Comparison of ENCODE assay signal across 21 cellular contexts in the genomic region with DNA sequence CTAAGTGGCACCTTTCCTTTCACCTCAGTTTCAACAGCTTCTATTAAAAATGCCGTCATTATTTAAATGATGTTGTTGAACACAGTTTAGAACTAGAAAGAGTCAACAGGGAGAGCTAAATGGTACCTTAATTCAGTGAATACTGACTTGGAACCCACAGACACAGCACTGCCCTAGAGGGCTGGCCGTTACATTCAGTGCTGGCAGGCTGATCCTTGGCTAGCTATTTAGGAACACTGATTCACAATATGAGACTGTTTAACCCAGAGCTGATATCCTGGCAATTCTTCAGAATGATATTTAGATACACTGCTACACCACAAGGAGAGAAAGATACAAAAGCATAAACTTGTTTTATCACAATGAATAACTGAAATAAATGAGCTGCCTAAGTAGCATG. TPM values are rescaled to one million over a fixed set of nuclear protein-coding genes. Genes with fewer than 3 reads are reported as not detected.
"Had no signal": no experiment of that assay in that cellular context is flagged by ENCODE, and none has a peak within 500 bp of the region (broad histone marks: within the 10 kb centered on the region; RNA-seq: fewer than 3 reads in every experiment).

No MANE protein-coding gene starts in this region.

- H3K27ac Mint-ChIP-seq: activated naive CD8-positive, alpha-beta T cell treated with anti-CD3 and anti-CD28 coated beads, Interleukin-2, amount 10 ng/mL, durations not matched to agents 7 days and 5 days; natural killer cell had no signal

- H3K4me1 ChIP-seq: thyroid gland had no signal

- H3K4me1 Mint-ChIP-seq: immature natural killer cell, natural killer cell had no signal

- H3K27me3 Mint-ChIP-seq: activated naive CD8-positive, alpha-beta T cell treated with anti-CD3 and anti-CD28 coated beads, Interleukin-2, amount 10 ng/mL, durations not matched to agents 7 days and 5 days had no signal

- H3K27ac ChIP-seq: cardiac muscle cell, ovary, thyroid gland, WERI-Rb-1 had no signal

- H3K4me3 Mint-ChIP-seq: activated naive CD8-positive, alpha-beta T cell treated with anti-CD3 and anti-CD28 coated beads, Interleukin-2, amount 10 ng/mL, durations not matched to agents 7 days and 5 days; immature natural killer cell; natural killer cell had no signal

- H3K4me3 ChIP-seq: cardiac muscle cell, ovary, thyroid gland had no signal

- H3K9me3 Mint-ChIP-seq: activated naive CD8-positive, alpha-beta T cell treated with anti-CD3 and anti-CD28 coated beads, Interleukin-2, amount 10 ng/mL, durations not matched to agents 7 days and 5 days; immature natural killer cell; natural killer cell had no signal

- H3K9me3 ChIP-seq: ovary, thyroid gland had no signal

- FAIRE-seq: frontal cortex had no signal

- ATAC-seq: natural killer cell, sciatic nerve had no signal

- DNase-seq: activated CD4-positive, alpha-beta T cell treated with anti-CD3 and anti-CD28 coated beads, Interleukin-2, amount 50 U/mL, for 4 hours; activated naive CD8-positive, alpha-beta T cell treated with anti-CD3 and anti-CD28 coated beads, Interleukin-2, amount 10 ng/mL, durations not matched to agents 7 days and 5 days; activated T-cell treated with anti-CD3 and anti-CD28 coated beads, Interleukin-2, amount 50 U/mL, for 48 hours; amygdala; immature natural killer cell; kidney glomerular epithelial cell; natural killer cell; ovary; stimulated activated CD4-positive, alpha-beta T cell treated with anti-CD3 and anti-CD28 coated beads, Interleukin-4, amount 100 ng/mL, for 4 hours; stimulated activated naive CD4-positive, alpha-beta T cell; SW 1271; thyroid gland; WERI-Rb-1 had no signal

- H3K27me3 ChIP-seq: cardiac muscle cell, ovary, thyroid gland had no signal

- H3K36me3 ChIP-seq: ovary had no signal

RNA-seq across cellular contexts. Expression of a gene that starts 51.3 kb away (rescaled TPM):
- total RNA-seq: cardiac muscle cell, dermis microvascular lymphatic vessel endothelial cell, epithelial cell of proximal tubule, mesenteric fat pad, ovary, thyroid gland, ureter had no signal
- polyA plus RNA-seq: cardiac muscle cell, immature natural killer cell, liver, ovary had no signal

RNA-seq across cellular contexts. Expression of a gene that starts 53.8 kb away (rescaled TPM):
- total RNA-seq: cardiac muscle cell, dermis microvascular lymphatic vessel endothelial cell, epithelial cell of proximal tubule, frontal cortex, natural killer cell had no signal
- polyA plus RNA-seq: cardiac muscle cell, immature natural killer cell had no signal
